ENCODE assay signal across 14 cellular contexts in genomic region chr11:66332371-66333219, GRCh38.
"Had no signal": no experiment of that assay in that cellular context is flagged by ENCODE, and none has a peak within 500 bp of the region (broad histone marks: within the 10 kb centered on the region; RNA-seq: fewer than 3 reads in every experiment).

No MANE protein-coding gene starts in this region.

- H3K27me3 ChIP-seq: esophagus squamous epithelium, right atrium auricular region had no signal

- H3K79me2 ChIP-seq: parathyroid adenoma had no signal

- H3K4me2 ChIP-seq: neural progenitor cell had no signal

- H3K9ac ChIP-seq: neural progenitor cell, parathyroid adenoma had no signal

- H3K36me3 ChIP-seq: neural progenitor cell had no signal

- H3K4me3 ChIP-seq: esophagus squamous epithelium, neural progenitor cell, right atrium auricular region had no signal

- ATAC-seq: activated naive CD4-positive, alpha-beta T cell treated with anti-CD3 and anti-CD28 coated beads, Interleukin-2, amount 50 U/mL, for 72 hours had no signal

- DNase-seq: activated B cell treated with CpG ODN at 0.5 μM for 24 hours; activated CD4-positive, alpha-beta T cell treated with anti-CD3 and anti-CD28 coated beads, Interleukin-2, amount 10 ng/mL, durations not matched to agents 7 days and 5 days; activated T-cell treated with anti-CD3 and anti-CD28 coated beads, Interleukin-2, amount 50 U/mL, for 1 hour; esophagus squamous epithelium; foreskin fibroblast; head of caudate nucleus; midbrain; stimulated activated CD4-positive, alpha-beta T cell treated with anti-CD3 and anti-CD28 coated beads, Interleukin-1b, Interleukin-23, amount 100 ng/mL, for 48 hours; stimulated activated naive CD4-positive, alpha-beta T cell; T-helper 2 cell had no signal

- H3K4me1 ChIP-seq: parathyroid adenoma had no signal

- H3K9me3 ChIP-seq: esophagus squamous epithelium, right atrium auricular region had no signal

- H2AFZ ChIP-seq: neural progenitor cell, parathyroid adenoma had no signal

- H3K27ac ChIP-seq: esophagus squamous epithelium, neural progenitor cell, parathyroid adenoma, right atrium auricular region had no signal
